17 cellular contexts compared by ENCODE assay signal in genomic region chr12:27940245-27940644, GRCh38. TPM values are rescaled to one million over a fixed set of nuclear protein-coding genes. Genes with fewer than 3 reads are reported as not detected.
"Had no signal": no experiment of that assay in that cellular context is flagged by ENCODE, and none has a peak within 500 bp of the region (broad histone marks: within the 10 kb centered on the region; RNA-seq: fewer than 3 reads in every experiment).

No MANE protein-coding gene starts in this region.

- H3K27ac ChIP-seq: KMS-11, PC-9, RWPE1 had no signal

- H3K4me3 Mint-ChIP-seq: activated CD4-positive, alpha-beta T cell treated with anti-CD3 and anti-CD28 coated beads for 36 hours; activated CD4-positive, alpha-beta T cell treated with anti-CD3 and anti-CD28 coated beads, Interleukin-2, amount 10 ng/mL, durations not matched to agents 7 days and 5 days; activated CD8-positive, alpha-beta T cell treated with anti-CD3 and anti-CD28 coated beads, Interleukin-2, amount 10 ng/mL, durations not matched to agents 7 days and 5 days; activated naive CD4-positive, alpha-beta T cell treated with anti-CD3 and anti-CD28 coated beads for 36 hours; activated naive CD8-positive, alpha-beta T cell; activated naive CD8-positive, alpha-beta T cell treated with anti-CD3 and anti-CD28 coated beads, Interleukin-2, amount 50 U/mL, for 24 hours; activated T-cell treated with anti-CD3 and anti-CD28 coated beads, Interleukin-2, amount 50 U/mL, for 24 hours; brain; T-helper 1 cell treated with Interleukin-12 subunit alpha and Interleukin-12 subunit beta and Interleukin-4 antibody, amounts not matched to agents 30 μg/mL and 1 μg/mL, for 36 hours; T-helper 2 cell treated with Interferon-gamma antibody and Interleukin-4, amounts not matched to agents 5 μg/mL and 100 μg/mL, for 36 hours had no signal

- H3K9ac ChIP-seq: KMS-11 had no signal

- DNase-seq: activated gamma-delta T cell had no signal

- H2AFZ ChIP-seq: PC-9 had no signal

- H3K4me2 ChIP-seq: KMS-11, PC-9 had no signal

- H3K27ac Mint-ChIP-seq: activated CD4-positive, alpha-beta T cell treated with anti-CD3 and anti-CD28 coated beads for 36 hours; activated CD4-positive, alpha-beta T cell treated with anti-CD3 and anti-CD28 coated beads, Interleukin-2, amount 10 ng/mL, durations not matched to agents 7 days and 5 days; activated CD8-positive, alpha-beta T cell treated with anti-CD3 and anti-CD28 coated beads, Interleukin-2, amount 10 ng/mL, durations not matched to agents 7 days and 5 days; activated naive CD4-positive, alpha-beta T cell treated with anti-CD3 and anti-CD28 coated beads for 36 hours; activated naive CD8-positive, alpha-beta T cell; activated naive CD8-positive, alpha-beta T cell treated with anti-CD3 and anti-CD28 coated beads, Interleukin-2, amount 50 U/mL, for 24 hours; activated T-cell treated with anti-CD3 and anti-CD28 coated beads, Interleukin-2, amount 50 U/mL, for 24 hours; activated T-helper 2 cell treated with anti-CD3 and anti-CD28 coated beads, Interferon-gamma antibody, Interleukin-2, Interleukin-4, amounts not matched to agents 10 μg/mL and 5 μg/mL and 100 μg/mL, durations not matched to agents 14 hours and 24 hours and 36 hours; brain; T-helper 1 cell treated with Interleukin-12 subunit alpha and Interleukin-12 subunit beta and Interleukin-4 antibody, amounts not matched to agents 30 μg/mL and 1 μg/mL, for 36 hours; T-helper 2 cell treated with Interferon-gamma antibody and Interleukin-4, amounts not matched to agents 5 μg/mL and 100 μg/mL, for 36 hours had no signal

- H3K36me3 Mint-ChIP-seq: activated naive CD8-positive, alpha-beta T cell; brain had no signal

- H3K4me1 Mint-ChIP-seq: activated CD4-positive, alpha-beta T cell treated with anti-CD3 and anti-CD28 coated beads for 36 hours; activated CD4-positive, alpha-beta T cell treated with anti-CD3 and anti-CD28 coated beads, Interleukin-2, amount 10 ng/mL, durations not matched to agents 7 days and 5 days; activated naive CD8-positive, alpha-beta T cell treated with anti-CD3 and anti-CD28 coated beads, Interleukin-2, amount 50 U/mL, for 24 hours; brain had no signal

- H3K9me3 Mint-ChIP-seq: activated CD4-positive, alpha-beta T cell treated with anti-CD3 and anti-CD28 coated beads, Interleukin-2, amount 10 ng/mL, durations not matched to agents 7 days and 5 days; activated naive CD4-positive, alpha-beta T cell treated with anti-CD3 and anti-CD28 coated beads for 36 hours; activated naive CD8-positive, alpha-beta T cell treated with anti-CD3 and anti-CD28 coated beads, Interleukin-2, amount 50 U/mL, for 24 hours; activated T-cell treated with anti-CD3 and anti-CD28 coated beads, Interleukin-2, amount 50 U/mL, for 24 hours; activated T-helper 2 cell treated with anti-CD3 and anti-CD28 coated beads, Interferon-gamma antibody, Interleukin-2, Interleukin-4, amounts not matched to agents 10 μg/mL and 5 μg/mL and 100 μg/mL, durations not matched to agents 14 hours and 24 hours and 36 hours; T-helper 1 cell treated with Interleukin-12 subunit alpha and Interleukin-12 subunit beta and Interleukin-4 antibody, amounts not matched to agents 30 μg/mL and 1 μg/mL, for 36 hours; T-helper 2 cell treated with Interferon-gamma antibody and Interleukin-4, amounts not matched to agents 5 μg/mL and 100 μg/mL, for 36 hours had no signal

- FAIRE-seq: bronchial epithelial cell had no signal

- H3K4me3 ChIP-seq: PC-9 had no signal

RNA-seq across cellular contexts. Expression of gene PTHLH, which starts 32.3 kb away (rescaled TPM):
- total RNA-seq: activated CD4-positive, alpha-beta T cell treated with anti-CD3 and anti-CD28 coated beads for 36 hours; activated CD4-positive, alpha-beta T cell treated with anti-CD3 and anti-CD28 coated beads, Interleukin-2, amount 10 ng/mL, durations not matched to agents 7 days and 5 days; activated CD8-positive, alpha-beta T cell treated with anti-CD3 and anti-CD28 coated beads, Interleukin-2, amount 10 ng/mL, durations not matched to agents 7 days and 5 days; activated naive CD4-positive, alpha-beta T cell treated with anti-CD3 and anti-CD28 coated beads for 36 hours; activated T-helper 2 cell treated with anti-CD3 and anti-CD28 coated beads, Interferon-gamma antibody, Interleukin-2, Interleukin-4, amounts not matched to agents 10 μg/mL and 5 μg/mL and 100 μg/mL, durations not matched to agents 14 hours and 24 hours and 36 hours; Right ventricle myocardium superior had no signal
